In genomic region chr15:80328496-80328895, GRCh38 we compare ENCODE assay signal across 27 cellular contexts.
A peak's percentile ranks its signal among the peaks of the same experiment; 100 is the strongest.
DNase-seq lines count a peak whose midpoint lies in the region; ATAC-seq, FAIRE-seq and TF ChIP-seq lines count a peak whose summit lies in the region.
"Had no signal": no experiment of that assay in that cellular context is flagged by ENCODE, and none has a peak within 500 bp of the region (broad histone marks: within the 10 kb centered on the region; RNA-seq: fewer than 3 reads in every experiment).

No MANE protein-coding gene starts in this region.

- no peak for TF ChIP-seq RAD21 in GM12878 (IDR thresholded peaks at IDR 0.05; ENCODE audit: insufficient read depth, low read depth, low read length)

- CTCF ChIA-PET in GM12878 (lab: Yijun Ruan, JAX): no interaction called here

- no peak overlapping the region for H3K4ac ChIP-seq in mesenchymal stem cell (ENCODE audit: low read depth in 1 of 2, low read length in 2 of 2)

- H3K4me3 ChIP-seq in GM12878: no peak overlapping the region
- H3K4me3 ChIP-seq in mesenchymal stem cell (ENCODE audit: insufficient read depth in 1 of 2, low read depth in 1 of 2, low read length in 2 of 2): no peak overlapping the region
- H3K4me3 ChIP-seq in endodermal cell (ENCODE audit: low read length): no peak overlapping the region
- H3K4me3 ChIP-seq: GM23338, PC-9 had no signal

- RAD21 ChIA-PET in GM12878 (lab: Charles Lee; ENCODE audit: unreplicated experiment): no interaction called here

- SMC1A ChIA-PET in GM12878 (lab: Charles Lee; ENCODE audit: uncharacterized antibody, unreplicated experiment): no interaction called here

- no peak overlapping the region for H3K4me3 Mint-ChIP-seq in endodermal cell
- H3K4me3 Mint-ChIP-seq: CD14-positive monocyte; GM23338; T-helper 1 cell treated with Interleukin-12 subunit alpha and Interleukin-12 subunit beta and Interleukin-4 antibody, amounts not matched to agents 30 μg/mL and 1 μg/mL, for 36 hours had no signal

- no peak overlapping the region for H3K27ac Mint-ChIP-seq in endodermal cell
- H3K27ac Mint-ChIP-seq: GM23338; T-helper 1 cell treated with Interleukin-12 subunit alpha and Interleukin-12 subunit beta and Interleukin-4 antibody, amounts not matched to agents 30 μg/mL and 1 μg/mL, for 36 hours had no signal

- no peak overlapping the region for H3K18ac ChIP-seq in mesenchymal stem cell (ENCODE audit: low read depth in 1 of 2, low read length in 2 of 2)

- H3K4me1 ChIP-seq in GM12878 (ENCODE audit: control insufficient read depth, insufficient read depth, low read length) (no peaks in the 10 kb centered on the region), mesenchymal stem cell (ENCODE audit: control insufficient read depth, insufficient read depth, low read depth, low read length) (no peaks in the 10 kb centered on the region), endodermal cell (ENCODE audit: control insufficient read depth, insufficient read depth, low read length) (no peaks in the 10 kb centered on the region)
- H3K4me1 ChIP-seq: BE2C had no signal

- no peak overlapping the region for H2BK12ac ChIP-seq in mesenchymal stem cell (ENCODE audit: low read length in 2 of 2)

- peaks cover 3% of the 10 kb centered on the region for H3K27me3 Mint-ChIP-seq in endodermal cell (ENCODE audit: insufficient read depth)

- DNase-seq in SIG-M5 treated with dmso at 0.1 percent for 504 hours (lab: John Stamatoyannopoulos, UW; ENCODE audit: unreplicated experiment): peak; percentile 2
- DNase-seq in SIG-M5 (lab: John Stamatoyannopoulos, UW): no peak
- DNase-seq in NOMO-1 treated with dmso at 0.1 percent for 144 hours (lab: John Stamatoyannopoulos, UW; ENCODE audit: unreplicated experiment): peak; percentile 49
- DNase-seq in GM12878 (ENCODE audit: low read depth, low spot score): no peak
- DNase-seq in mesenchymal stem cell: no peak
- DNase-seq in islet precursor cell: no peak
- DNase-seq in endodermal cell: no peak
- DNase-seq: 8988T, ACHN, BE2C, HCEC 1CT, IMR-90, MM.1S, NCI-H1105 treated with DMSO at 0.1 percent for 48 hours, NCI-H146, NCI-H2029 treated with DMSO at 0.1 percent for 48 hours, NCI-H2227 treated with DMSO at 0.1 percent for 48 hours, NCI-H526 treated with DMSO at 0.1 percent for 48 hours, PC-9, SW 1271 had no signal

- H3K36me3 ChIP-seq in GM12878 (ENCODE audit: control insufficient read depth in 2 of 2, insufficient read depth in 2 of 2, low read length in 1 of 2) (no peaks in the 10 kb centered on the region), mesenchymal stem cell (ENCODE audit: control insufficient read depth in 1 of 2, insufficient read depth in 2 of 2, low read depth in 1 of 2, low read length in 2 of 2) (no peaks in the 10 kb centered on the region), endodermal cell (ENCODE audit: control insufficient read depth, insufficient read depth, low read length) (no peaks in the 10 kb centered on the region)
- H3K36me3 ChIP-seq: BE2C had no signal

- ATAC-seq in GM12878 (no peak), HG02642 (IDR thresholded peaks at IDR 0.05; ENCODE audit: poor library complexity, unreplicated experiment) (no peak)
- ATAC-seq: GM23338, Right ventricle myocardium inferior had no signal

- TF ChIP-seq POLR2A in GM12878 (IDR thresholded peaks at IDR 0.05; ENCODE audit: low read depth, low read length): no peak

- BruUV-seq in GM12878 (replicated peaks; lab: Mats Ljungman, UMichigan): no TSS peak

- peaks cover 19% of the 10 kb centered on the region for H3K9me3 Mint-ChIP-seq in endodermal cell

- H2AK5ac ChIP-seq in mesenchymal stem cell (ENCODE audit: low read length, severe bottlenecking): no peak overlapping the region

- POLR2A ChIA-PET in GM12878 (lab: Charles Lee): no interaction called here

- no peak overlapping the region for H3K14ac ChIP-seq in mesenchymal stem cell (ENCODE audit: low read length in 2 of 2)

- WGBS in GM12878 (ENCODE audit: insufficient coverage, insufficient replicate concordance, low lambda C conversion rate, missing lambda C conversion rate): 54% methylated on average over 5 of the region's 5 CpGs
- WGBS in mesenchymal stem cell: 64% methylated on average over 4 of the region's 5 CpGs
- 84 to 100% methylated on average over 2 to 5 of the region's 5 CpGs for WGBS in endodermal cell (ENCODE audit: insufficient coverage in 1 of 2, insufficient read length in 1 of 2), 2 experiments

- H3K4me2 ChIP-seq in GM12878 (ENCODE audit: control insufficient read depth, insufficient read depth) (no peak overlapping the region), mesenchymal stem cell (ENCODE audit: low read length, poor library complexity, severe bottlenecking) (no peak overlapping the region)
- H3K4me2 ChIP-seq: GM23338, KMS-11, PC-9 had no signal

- no peaks in the 10 kb centered on the region for H3K4me1 Mint-ChIP-seq in endodermal cell
- H3K4me1 Mint-ChIP-seq: GM23338 had no signal

- H3K27ac ChIP-seq in GM12878 (ENCODE audit: control insufficient read depth, insufficient read depth): no peak overlapping the region
- no peak overlapping the region for H3K27ac ChIP-seq in mesenchymal stem cell (ENCODE audit: low read length, poor library complexity, severe bottlenecking)
- H3K27ac ChIP-seq in endodermal cell (ENCODE audit: low read depth, low read length): no peak overlapping the region
- H3K27ac ChIP-seq: KMS-11, PC-9 had no signal

- no peak overlapping the region for H2BK5ac ChIP-seq in mesenchymal stem cell (ENCODE audit: low read depth, low read length, poor library complexity, severe bottlenecking)

- no peak overlapping the region for H3K9ac ChIP-seq in GM12878 (ENCODE audit: control insufficient read depth, insufficient read depth, low read length)
- H3K9ac ChIP-seq in mesenchymal stem cell (ENCODE audit: low read length): no peak overlapping the region
- H3K9ac ChIP-seq in endodermal cell (ENCODE audit: extremely low read depth, low read length, poor library complexity, severe bottlenecking): no peak overlapping the region
- H3K9ac ChIP-seq: KMS-11 had no signal

- no peak for FAIRE-seq in GM12878 (lab: Jason Lieb, UNC)
- FAIRE-seq: GM18507 had no signal

- H4K20me1 ChIP-seq in GM12878 (ENCODE audit: control insufficient read depth, insufficient read depth): no peaks in the 10 kb centered on the region

- H3K9me3 ChIP-seq in GM12878 (replicated peaks; ENCODE audit: control insufficient read depth, insufficient read depth, low read length) (no peaks in the 10 kb centered on the region), mesenchymal stem cell (ENCODE audit: control insufficient read depth, low read length) (peaks cover 1% of the 10 kb centered on the region), endodermal cell (ENCODE audit: control insufficient read depth, low read length) (peaks cover 8% of the 10 kb centered on the region)
- H3K9me3 ChIP-seq: BE2C had no signal

- no peak overlapping the region for H2BK15ac ChIP-seq in mesenchymal stem cell (ENCODE audit: low read depth, poor library complexity, severe bottlenecking)

- no peaks in the 10 kb centered on the region; a peak in 1 of 4 replicates for H3K27me3 ChIP-seq in GM12878 (replicated peaks in 1 of 2; ENCODE audit: control insufficient read depth in 2 of 2, insufficient read depth in 2 of 2, low read length in 1 of 2)
- peaks cover 0 to 26% of the 10 kb centered on the region in 2 experiments for H3K27me3 ChIP-seq in mesenchymal stem cell (ENCODE audit: control insufficient read depth in 1 of 2, insufficient read depth in 1 of 2, low read length in 2 of 2)
- no peaks in the 10 kb centered on the region for H3K27me3 ChIP-seq in endodermal cell (ENCODE audit: control insufficient read depth, insufficient read depth, low read length, poor library complexity, severe bottlenecking)
- H3K27me3 ChIP-seq: BE2C had no signal

- intact Hi-C loops in GM12878 (cut with micrococcal nuclease; ENCODE audit: unreplicated experiment): no loop called here

- no peak for TF ChIP-seq CTCF in GM12878 (IDR thresholded peaks at IDR 0.05 in 2 of 3, conservative IDR thresholded peaks at IDR 0.05 in 1 of 3; ENCODE audit: control insufficient read depth in 2 of 3, extremely low read depth in 1 of 3, insufficient read depth in 1 of 3, low read depth in 3 of 3, low read length in 3 of 3)
- no peak for TF ChIP-seq CTCF in endodermal cell (conservative IDR thresholded peaks at IDR 0.05)

- H2AFZ ChIP-seq in GM12878 (ENCODE audit: control insufficient read depth, low read depth, low read length) (no peak overlapping the region), mesenchymal stem cell (ENCODE audit: low read depth, low read length) (no peak overlapping the region)
- H2AFZ ChIP-seq: GM23338, PC-9 had no signal

- H3K79me2 ChIP-seq in GM12878 (ENCODE audit: control insufficient read depth, insufficient read depth, low read length): no peaks in the 10 kb centered on the region

- H3K79me1 ChIP-seq in mesenchymal stem cell (replicated peaks; ENCODE audit: low read length, poor library complexity, severe bottlenecking): no peaks in the 10 kb centered on the region

- no peaks in the 10 kb centered on the region for H3K36me3 Mint-ChIP-seq in endodermal cell (ENCODE audit: low read depth)
- H3K36me3 Mint-ChIP-seq: CD14-positive monocyte had no signal

- no peak overlapping the region for H2BK120ac ChIP-seq in mesenchymal stem cell (ENCODE audit: low read depth, low read length)

- H4K8ac ChIP-seq in mesenchymal stem cell (ENCODE audit: low read length): no peak overlapping the region

- H3K23ac ChIP-seq in mesenchymal stem cell (ENCODE audit: low read length in 2 of 2): no peak overlapping the region

- no peak overlapping the region for H4K91ac ChIP-seq in mesenchymal stem cell (ENCODE audit: low read length)

- in situ Hi-C loops in GM12878 (cut with MboI): no loop called here

- TF ChIP-seq EP300 in GM12878 (IDR thresholded peaks at IDR 0.05; ENCODE audit: borderline replicate concordance in 1 of 2, control insufficient read depth in 1 of 2, low read depth in 2 of 2, low read length in 2 of 2): no peak

TF ChIP-seq in GM12878, 131 proteins besides CTCF, POLR2A, EP300 and RAD21:
- no peak for TF ChIP-seq ETV6 (conservative IDR thresholded peaks at IDR 0.05 in 1 of 2, IDR thresholded peaks at IDR 0.05 in 1 of 2; ENCODE audit: borderline replicate concordance in 1 of 2, low read depth in 1 of 2)
- peak; percentile 60; the same call in 1 of the 2 replicates for TF ChIP-seq SPI1 (IDR thresholded peaks at IDR 0.05; ENCODE audit: borderline replicate concordance, insufficient read depth, low read depth, low read length)

Comparison
In these comparisons a context has a peak if more than half of its experiments do, and no peak if none do; other contexts are left out.
1. DNase-seq: peak in SIG-M5 treated with dmso at 0.1 percent for 504 hours (single experiment) and NOMO-1 treated with dmso at 0.1 percent for 144 hours (single experiment); none in SIG-M5 (single experiment), GM12878 (single experiment), mesenchymal stem cell (single experiment), islet precursor cell (single experiment) and endodermal cell (single experiment).